Comparison of ENCODE assay signal across 2 cellular contexts in genomic region chr17:40374965-40375498, GRCh38.
TF ChIP-seq lines count a peak whose summit lies in the region.

No MANE protein-coding gene starts in this region.

TF ChIP-seq in GM23338, 12 proteins besides CTCF, POLR2A, EP300 and RAD21:
- TF ChIP-seq ZNF114 (CRISPR knock-in tag; IDR thresholded peaks at IDR 0.05) (no peak), ZNF331 (CRISPR knock-in tag; IDR thresholded peaks at IDR 0.05; ENCODE audit: low read depth) (no peak), CREB1 (CRISPR knock-in tag; IDR thresholded peaks at IDR 0.05; ENCODE audit: low read depth) (no peak), JUNB (IDR thresholded peaks at IDR 0.05; ENCODE audit: unreplicated experiment) (no peak), NANOG (IDR thresholded peaks at IDR 0.05; ENCODE audit: borderline replicate concordance) (no peak)
- TF ChIP-seq, protein P1, sequence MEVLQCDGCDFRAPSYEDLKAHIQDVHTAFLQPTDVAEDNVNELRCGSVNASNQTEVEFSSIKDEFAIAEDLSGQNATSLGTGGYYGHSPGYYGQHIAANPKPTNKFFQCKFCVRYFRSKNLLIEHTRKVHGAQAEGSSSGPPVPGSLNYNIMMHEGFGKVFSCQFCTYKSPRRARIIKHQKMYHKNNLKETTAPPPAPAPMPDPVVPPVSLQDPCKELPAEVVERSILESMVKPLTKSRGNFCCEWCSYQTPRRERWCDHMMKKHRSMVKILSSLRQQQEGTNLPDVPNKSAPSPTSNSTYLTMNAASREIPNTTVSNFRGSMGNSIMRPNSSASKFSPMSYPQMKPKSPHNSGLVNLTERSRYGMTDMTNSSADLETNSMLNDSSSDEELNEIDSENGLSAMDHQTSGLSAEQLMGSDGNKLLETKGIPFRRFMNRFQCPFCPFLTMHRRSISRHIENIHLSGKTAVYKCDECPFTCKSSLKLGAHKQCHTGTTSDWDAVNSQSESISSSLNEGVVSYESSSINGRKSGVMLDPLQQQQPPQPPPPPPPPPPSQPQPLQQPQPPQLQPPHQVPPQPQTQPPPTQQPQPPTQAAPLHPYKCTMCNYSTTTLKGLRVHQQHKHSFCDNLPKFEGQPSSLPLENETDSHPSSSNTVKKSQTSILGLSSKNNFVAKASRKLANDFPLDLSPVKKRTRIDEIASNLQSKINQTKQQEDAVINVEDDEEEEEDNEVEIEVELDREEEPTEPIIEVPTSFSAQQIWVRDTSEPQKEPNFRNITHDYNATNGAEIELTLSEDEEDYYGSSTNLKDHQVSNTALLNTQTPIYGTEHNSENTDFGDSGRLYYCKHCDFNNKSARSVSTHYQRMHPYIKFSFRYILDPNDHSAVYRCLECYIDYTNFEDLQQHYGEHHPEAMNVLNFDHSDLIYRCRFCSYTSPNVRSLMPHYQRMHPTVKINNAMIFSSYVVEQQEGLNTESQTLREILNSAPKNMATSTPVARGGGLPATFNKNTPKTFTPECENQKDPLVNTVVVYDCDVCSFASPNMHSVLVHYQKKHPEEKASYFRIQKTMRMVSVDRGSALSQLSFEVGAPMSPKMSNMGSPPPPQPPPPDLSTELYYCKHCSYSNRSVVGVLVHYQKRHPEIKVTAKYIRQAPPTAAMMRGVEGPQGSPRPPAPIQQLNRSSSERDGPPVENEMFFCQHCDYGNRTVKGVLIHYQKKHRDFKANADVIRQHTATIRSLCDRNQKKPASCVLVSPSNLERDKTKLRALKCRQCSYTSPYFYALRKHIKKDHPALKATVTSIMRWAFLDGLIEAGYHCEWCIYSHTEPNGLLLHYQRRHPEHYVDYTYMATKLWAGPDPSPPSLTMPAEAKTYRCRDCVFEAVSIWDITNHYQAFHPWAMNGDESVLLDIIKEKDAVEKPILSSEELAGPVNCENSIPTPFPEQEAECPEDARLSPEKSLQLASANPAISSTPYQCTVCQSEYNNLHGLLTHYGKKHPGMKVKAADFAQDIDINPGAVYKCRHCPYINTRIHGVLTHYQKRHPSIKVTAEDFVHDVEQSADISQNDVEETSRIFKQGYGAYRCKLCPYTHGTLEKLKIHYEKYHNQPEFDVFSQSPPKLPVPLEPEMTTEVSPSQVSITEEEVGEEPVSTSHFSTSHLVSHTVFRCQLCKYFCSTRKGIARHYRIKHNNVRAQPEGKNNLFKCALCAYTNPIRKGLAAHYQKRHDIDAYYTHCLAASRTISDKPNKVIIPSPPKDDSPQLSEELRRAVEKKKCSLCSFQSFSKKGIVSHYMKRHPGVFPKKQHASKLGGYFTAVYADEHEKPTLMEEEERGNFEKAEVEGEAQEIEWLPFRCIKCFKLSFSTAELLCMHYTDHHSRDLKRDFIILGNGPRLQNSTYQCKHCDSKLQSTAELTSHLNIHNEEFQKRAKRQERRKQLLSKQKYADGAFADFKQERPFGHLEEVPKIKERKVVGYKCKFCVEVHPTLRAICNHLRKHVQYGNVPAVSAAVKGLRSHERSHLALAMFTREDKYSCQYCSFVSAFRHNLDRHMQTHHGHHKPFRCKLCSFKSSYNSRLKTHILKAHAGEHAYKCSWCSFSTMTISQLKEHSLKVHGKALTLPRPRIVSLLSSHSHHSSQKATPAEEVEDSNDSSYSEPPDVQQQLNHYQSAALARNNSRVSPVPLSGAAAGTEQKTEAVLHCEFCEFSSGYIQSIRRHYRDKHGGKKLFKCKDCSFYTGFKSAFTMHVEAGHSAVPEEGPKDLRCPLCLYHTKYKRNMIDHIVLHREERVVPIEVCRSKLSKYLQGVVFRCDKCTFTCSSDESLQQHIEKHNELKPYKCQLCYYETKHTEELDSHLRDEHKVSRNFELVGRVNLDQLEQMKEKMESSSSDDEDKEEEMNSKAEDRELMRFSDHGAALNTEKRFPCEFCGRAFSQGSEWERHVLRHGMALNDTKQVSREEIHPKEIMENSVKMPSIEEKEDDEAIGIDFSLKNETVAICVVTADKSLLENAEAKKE (CRISPR knock-in tag; IDR thresholded peaks at IDR 0.05) = no peak

TF ChIP-seq in K562, 482 proteins besides CTCF, POLR2A, EP300 and RAD21:
- TF ChIP-seq PKNOX1 (IDR thresholded peaks at IDR 0.05) (peak; percentile 66), SNIP1 (IDR thresholded peaks at IDR 0.05; ENCODE audit: low read depth) (no peak), RFX1 (IDR thresholded peaks at IDR 0.05) (peak; percentile 80)
- TF ChIP-seq, protein P2, sequence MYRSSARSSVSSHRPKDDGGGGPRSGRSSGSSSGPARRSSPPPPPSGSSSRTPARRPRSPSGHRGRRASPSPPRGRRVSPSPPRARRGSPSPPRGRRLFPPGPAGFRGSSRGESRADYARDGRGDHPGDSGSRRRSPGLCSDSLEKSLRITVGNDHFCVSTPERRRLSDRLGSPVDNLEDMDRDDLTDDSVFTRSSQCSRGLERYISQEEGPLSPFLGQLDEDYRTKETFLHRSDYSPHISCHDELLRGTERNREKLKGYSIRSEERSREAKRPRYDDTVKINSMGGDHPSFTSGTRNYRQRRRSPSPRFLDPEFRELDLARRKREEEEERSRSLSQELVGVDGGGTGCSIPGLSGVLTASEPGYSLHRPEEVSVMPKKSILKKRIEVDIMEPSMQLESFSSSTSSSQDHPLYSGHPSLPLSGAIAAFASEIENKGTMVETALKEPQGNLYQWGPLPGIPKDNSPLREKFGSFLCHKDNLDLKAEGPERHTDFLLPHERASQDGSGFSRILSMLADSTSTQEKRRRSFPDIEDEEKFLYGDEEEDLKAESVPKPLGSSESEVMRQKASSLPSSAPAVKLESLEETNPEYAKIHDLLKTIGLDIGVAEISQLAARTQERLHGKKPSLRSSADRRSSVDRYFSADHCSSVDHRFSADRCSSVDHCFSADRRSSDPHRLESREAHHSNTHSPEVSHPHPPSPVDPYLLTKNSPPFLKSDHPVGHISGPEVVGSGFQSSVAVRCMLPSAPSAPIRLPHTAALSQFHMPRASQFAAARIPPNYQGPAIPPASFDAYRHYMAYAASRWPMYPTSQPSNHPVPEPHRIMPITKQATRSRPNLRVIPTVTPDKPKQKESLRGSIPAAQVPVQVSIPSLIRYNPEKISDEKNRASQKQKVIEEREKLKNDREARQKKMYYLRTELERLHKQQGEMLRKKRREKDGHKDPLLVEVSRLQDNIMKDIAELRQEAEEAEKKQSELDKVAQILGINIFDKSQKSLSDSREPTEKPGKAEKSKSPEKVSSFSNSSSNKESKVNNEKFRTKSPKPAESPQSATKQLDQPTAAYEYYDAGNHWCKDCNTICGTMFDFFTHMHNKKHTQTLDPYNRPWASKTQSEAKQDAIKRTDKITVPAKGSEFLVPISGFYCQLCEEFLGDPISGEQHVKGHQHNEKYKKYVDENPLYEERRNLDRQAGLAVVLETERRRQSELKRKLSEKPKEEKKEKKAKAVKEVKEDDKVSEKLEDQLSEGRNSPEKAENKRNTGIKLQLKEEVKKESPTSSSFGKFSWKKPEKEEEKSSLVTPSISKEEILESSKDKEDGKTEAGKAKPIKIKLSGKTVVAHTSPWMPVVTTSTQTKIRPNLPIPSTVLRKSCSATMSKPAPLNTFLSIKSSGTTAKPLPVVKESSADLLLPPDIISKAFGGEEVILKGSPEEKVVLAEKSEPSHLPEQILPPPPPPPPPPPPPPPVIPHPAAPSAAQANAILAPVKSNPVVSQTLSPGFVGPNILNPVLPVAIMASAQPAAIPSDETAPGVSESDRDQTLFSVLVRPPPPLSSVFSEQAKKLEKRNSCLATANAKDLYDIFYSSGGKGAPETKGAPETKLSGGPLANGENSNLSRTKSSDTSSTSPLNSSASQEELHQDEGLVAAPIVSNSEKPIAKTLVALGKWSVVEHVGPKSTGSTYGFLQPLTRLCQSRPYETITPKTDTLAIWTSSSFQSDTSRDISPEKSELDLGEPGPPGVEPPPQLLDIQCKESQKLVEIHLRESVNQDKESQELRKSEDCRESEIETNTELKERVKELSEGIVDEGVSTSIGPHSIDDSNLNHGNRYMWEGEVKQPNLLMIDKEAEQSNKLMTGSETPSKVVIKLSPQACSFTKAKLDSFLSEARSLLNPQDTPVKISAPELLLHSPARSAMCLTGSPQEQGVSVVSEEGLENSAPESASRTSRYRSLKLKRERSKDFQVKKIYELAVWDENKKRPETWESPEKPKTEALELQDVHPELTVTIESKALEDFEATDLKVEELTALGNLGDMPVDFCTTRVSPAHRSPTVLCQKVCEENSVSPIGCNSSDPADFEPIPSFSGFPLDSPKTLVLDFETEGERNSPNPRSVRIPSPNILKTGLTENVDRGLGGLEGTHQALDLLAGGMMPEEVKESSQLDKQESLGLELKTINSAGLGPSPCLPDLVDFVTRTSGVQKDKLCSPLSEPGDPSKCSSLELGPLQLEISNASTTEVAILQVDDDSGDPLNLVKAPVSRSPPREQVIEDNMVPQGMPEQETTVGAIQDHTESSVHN (IDR thresholded peaks at IDR 0.05; ENCODE audit: borderline replicate concordance in 1 of 2, low read depth in 1 of 2) = no peak
